8 cellular contexts compared by ENCODE assay signal in genomic region chr11:69088676-69089146, GRCh38. TPM values are rescaled to one million over a fixed set of nuclear protein-coding genes. Genes with fewer than 3 reads are reported as not detected.
DNase-seq lines count a peak whose midpoint lies in the region; ATAC-seq, FAIRE-seq and TF ChIP-seq lines count a peak whose summit lies in the region.

No MANE protein-coding gene starts in this region.

- H3K4me3 ChIP-seq in fibroblast of villous mesenchyme (ENCODE audit: low read depth, low read length) (no peak overlapping the region), tibial artery (no peak overlapping the region)

- H3K27me3 ChIP-seq in tibial artery = no peaks in the 10 kb centered on the region

- in situ Hi-C loops in KBM-7 (cut with MboI; ENCODE audit: low pct_unique_long_range_greater_than_20kb, low sequenced_read_pairs) = no loop called here

- H3K27me3 Mint-ChIP-seq in activated T-helper 1 cell treated with anti-CD3 and anti-CD28 coated beads, Interleukin-12 subunit alpha, Interleukin-12 subunit beta, Interleukin-2, Interleukin-4 antibody, amounts not matched to agents 30 ng/mL and 10 ng/mL and 1 ng/mL, durations not matched to agents 14 hours and 24 hours and 36 hours (ENCODE audit: insufficient read depth) = no peaks in the 10 kb centered on the region

- ATAC-seq in HG02970 (IDR thresholded peaks at IDR 0.05; ENCODE audit: low FRiP score, unreplicated experiment) = no peak

- DNase-seq in DMS153 (lab: John Stamatoyannopoulos, UW) = peak; percentile 3
- DNase-seq in KBM-7 = peak; percentile 80
- peak; percentile 27 for DNase-seq in RCC 7860 (ENCODE audit: low spot score)
- peak; percentile 32 for DNase-seq in activated T-helper 1 cell treated with anti-CD3 and anti-CD28 coated beads, Interleukin-12 subunit alpha, Interleukin-12 subunit beta, Interleukin-2, Interleukin-4 antibody, amounts not matched to agents 30 ng/mL and 10 ng/mL and 1 ng/mL, durations not matched to agents 14 hours and 24 hours and 36 hours (ENCODE audit: low spot score)
- DNase-seq in fibroblast of villous mesenchyme (ENCODE audit: low read depth) = peak; percentile 81
- peak; percentile 38 for DNase-seq in occipital lobe (lab: John Stamatoyannopoulos, UW)
- peak; percentile 66 to 84 for DNase-seq in tibial artery

- no peaks in the 10 kb centered on the region for H3K9me3 Mint-ChIP-seq in activated T-helper 1 cell treated with anti-CD3 and anti-CD28 coated beads, Interleukin-12 subunit alpha, Interleukin-12 subunit beta, Interleukin-2, Interleukin-4 antibody, amounts not matched to agents 30 ng/mL and 10 ng/mL and 1 ng/mL, durations not matched to agents 14 hours and 24 hours and 36 hours

- FAIRE-seq in RCC 7860 (lab: Jason Lieb, UNC) = no peak

- H3K36me3 Mint-ChIP-seq in activated T-helper 1 cell treated with anti-CD3 and anti-CD28 coated beads, Interleukin-12 subunit alpha, Interleukin-12 subunit beta, Interleukin-2, Interleukin-4 antibody, amounts not matched to agents 30 ng/mL and 10 ng/mL and 1 ng/mL, durations not matched to agents 14 hours and 24 hours and 36 hours (ENCODE audit: low read depth) = peaks cover 8% of the 10 kb centered on the region

- H3K4me1 ChIP-seq in tibial artery = peaks cover 0 to 8% (median 3%) of the 10 kb centered on the region in 4 donors

- peak overlapping the region in 1 of 2 donors; percentile 45 for H3K27ac ChIP-seq in tibial artery

- no peaks in the 10 kb centered on the region for H3K9me3 ChIP-seq in tibial artery

- H3K4me3 Mint-ChIP-seq in activated T-helper 1 cell treated with anti-CD3 and anti-CD28 coated beads, Interleukin-12 subunit alpha, Interleukin-12 subunit beta, Interleukin-2, Interleukin-4 antibody, amounts not matched to agents 30 ng/mL and 10 ng/mL and 1 ng/mL, durations not matched to agents 14 hours and 24 hours and 36 hours = no peak overlapping the region

- intact Hi-C loops in activated T-helper 1 cell treated with anti-CD3 and anti-CD28 coated beads, Interleukin-12 subunit alpha, Interleukin-12 subunit beta, Interleukin-2, Interleukin-4 antibody, amounts not matched to agents 30 ng/mL and 10 ng/mL and 1 ng/mL, durations not matched to agents 14 hours and 24 hours and 36 hours (cut with micrococcal nuclease) = loop anchor here (2.0 to 5.0 kb wide), 2 partner anchors 186 to 456 kb away; partner anchors contain the start of genes IGHMBP2 and MRPL21
- intact Hi-C loops in tibial artery (cut with DNase I; ENCODE audit: low total_unique reads) = loop anchor here (5.0 to 10.0 kb wide), 2 partner anchors 81 to 184 kb away; partner anchors contain the start of genes IGHMBP2 and MRPL21

- H3K4me1 Mint-ChIP-seq in activated T-helper 1 cell treated with anti-CD3 and anti-CD28 coated beads, Interleukin-12 subunit alpha, Interleukin-12 subunit beta, Interleukin-2, Interleukin-4 antibody, amounts not matched to agents 30 ng/mL and 10 ng/mL and 1 ng/mL, durations not matched to agents 14 hours and 24 hours and 36 hours (ENCODE audit: low read depth) = no peaks in the 10 kb centered on the region

- peaks cover 5 to 80% (median 65%) of the 10 kb centered on the region in 3 donors for H3K36me3 ChIP-seq in tibial artery

- no peak overlapping the region for H3K27ac Mint-ChIP-seq in activated T-helper 1 cell treated with anti-CD3 and anti-CD28 coated beads, Interleukin-12 subunit alpha, Interleukin-12 subunit beta, Interleukin-2, Interleukin-4 antibody, amounts not matched to agents 30 ng/mL and 10 ng/mL and 1 ng/mL, durations not matched to agents 14 hours and 24 hours and 36 hours

- peak; percentile 79 for TF ChIP-seq CTCF in fibroblast of villous mesenchyme (IDR thresholded peaks at IDR 0.05; ENCODE audit: insufficient read depth, low read depth, low read length)
- TF ChIP-seq CTCF in tibial artery (IDR thresholded peaks at IDR 0.05) = peak; percentile 73 to 76

RNA-seq across cellular contexts. Expression of gene TPCN2, which starts 40.0 kb away (rescaled TPM):
- total RNA-seq in activated T-helper 1 cell treated with anti-CD3 and anti-CD28 coated beads, Interleukin-12 subunit alpha, Interleukin-12 subunit beta, Interleukin-2, Interleukin-4 antibody, amounts not matched to agents 30 ng/mL and 10 ng/mL and 1 ng/mL, durations not matched to agents 14 hours and 24 hours and 36 hours = 17.4 and 19.2 TPM in 2 replicates
- 10.4 and 13.5 TPM in 2 replicates for total RNA-seq in fibroblast of villous mesenchyme
- total RNA-seq in occipital lobe = 7.6 TPM

Comparison
In these comparisons a context has a peak if more than half of its experiments do, and no peak if none do; other contexts are left out.
1. DNase-seq: peak in every context shown above with its lines; median percentile 81 in fibroblast of villous mesenchyme; 80 in KBM-7; 75 in tibial artery; 38 in occipital lobe; 32 in activated T-helper 1 cell treated with anti-CD3 and anti-CD28 coated beads, Interleukin-12 subunit alpha, Interleukin-12 subunit beta, Interleukin-2, Interleukin-4 antibody, amounts not matched to agents 30 ng/mL and 10 ng/mL and 1 ng/mL, durations not matched to agents 14 hours and 24 hours and 36 hours; 27 in RCC 7860; 3 in DMS153.